In genomic region chr19:33430674-33431277, GRCh38 we compare ENCODE assay signal across 8 cellular contexts. TPM values are rescaled to one million over a fixed set of nuclear protein-coding genes. Genes with fewer than 3 reads are reported as not detected.
DNase-seq lines count a peak whose midpoint lies in the region; ATAC-seq, FAIRE-seq and TF ChIP-seq lines count a peak whose summit lies in the region.

No MANE protein-coding gene starts in this region.

- H3K27ac ChIP-seq in H9 (ENCODE audit: insufficient read length, low read depth, low read length) = no peak overlapping the region
- H3K27ac ChIP-seq in HepG2 (ENCODE audit: extremely low read length, insufficient read depth, low read length) = no peak overlapping the region

- peak overlapping the region in 1 of 3 experiments; percentile 32; a peak in 1 of 7 replicates for H3K27ac Mint-ChIP-seq in H9

- no peak overlapping the region for H2BK20ac ChIP-seq in H9 (ENCODE audit: low read depth, low read length, poor library complexity, severe bottlenecking)

- H3T11ph ChIP-seq in H9 (ENCODE audit: low read length) = no peak overlapping the region

- H3K4me1 Mint-ChIP-seq in H9 = peaks cover 7 to 10% of the 10 kb centered on the region in 2 experiments

- intact Hi-C loops in HepG2 (cut with micrococcal nuclease; ENCODE audit: unreplicated experiment) = loop anchor here (1.0 to 2.0 kb wide), 2 partner anchors 274 to 341 kb away; no protein-coding TSS in a partner anchor

- in situ Hi-C loops in HepG2 (cut with HindIII; ENCODE audit: extremely low pct_ligation_motif_present, low pct_unique_long_range_greater_than_20kb) = no loop called here

- H3K14ac ChIP-seq in H9 (ENCODE audit: insufficient read depth, low read length) = no peak overlapping the region

- no peaks in the 10 kb centered on the region for H3K79me1 ChIP-seq in H9 (ENCODE audit: insufficient read depth, low read depth, low read length, poor library complexity, severe bottlenecking)

- H4K20me1 ChIP-seq in H9 (ENCODE audit: control insufficient read depth, insufficient read depth, insufficient read length) (no peaks in the 10 kb centered on the region), HepG2 (ENCODE audit: insufficient read depth, low read length) (no peaks in the 10 kb centered on the region)

- BruUV-seq in HepG2 (replicated peaks; lab: Mats Ljungman, UMichigan) = no TSS peak

- WGBS in H9 (ENCODE audit: extremely low coverage, insufficient read length, low lambda C conversion rate) = no CpG with 5 or more reads among the region's 13 CpGs
- WGBS in HepG2 (ENCODE audit: low lambda C conversion rate) = 38% methylated on average over 13 of the region's 13 CpGs

- H3K79me2 ChIP-seq in H9 (ENCODE audit: insufficient read depth, low read length) = no peaks in the 10 kb centered on the region
- no peaks in the 10 kb centered on the region for H3K79me2 ChIP-seq in HepG2 (ENCODE audit: insufficient read depth, low read length)

- POLR2A ChIA-PET in HepG2 (lab: Yijun Ruan, JAX) = interaction anchor here (1.0 kb wide), 1 partner anchor 91 kb away, joined by 4 read pairs; the partner anchor contains the start of gene PEPD

- H3K9me3 ChIP-seq in H9 (ENCODE audit: control insufficient read depth, low read depth, low read length) = no peaks in the 10 kb centered on the region
- no peaks in the 10 kb centered on the region for H3K9me3 ChIP-seq in HepG2 (ENCODE audit: low read length)

- H3K4me3 ChIP-seq in HepG2 (replicated peaks in 1 of 3; ENCODE audit: insufficient read depth in 1 of 3, low read depth in 2 of 3, low read length in 3 of 3) = no peak overlapping the region

- peak; percentile 60 for FAIRE-seq in HepG2 (lab: Jason Lieb, UNC)

- H2AFZ ChIP-seq in H9 (ENCODE audit: low read length) (no peak overlapping the region), HepG2 (ENCODE audit: low read length) (no peak overlapping the region)

- CTCF ChIA-PET in HepG2 (lab: Yijun Ruan, JAX; ENCODE audit: low intra/inter-chr PET ratio, low total read pairs) = interaction anchor here (1.1 to 2.7 kb wide), 2 partner anchors 275 to 340 kb away, joined by 3 to 21 read pairs; no protein-coding TSS in a partner anchor

- H3K18ac ChIP-seq in H9 (ENCODE audit: insufficient read length, low read depth, low read length) = no peak overlapping the region

- no peak overlapping the region for H2BK5ac ChIP-seq in H9 (ENCODE audit: insufficient read length, low read length)

- DNase-seq in C1 segment of cervical spinal cord (lab: John Stamatoyannopoulos, UW) (peak in 12 of 14 donors; percentile 34 to 68 (median 56)), H9 (peak; percentile 78), NCI-H446 (lab: John Stamatoyannopoulos, UW) (peak; percentile 48 to 78), cerebellum (ENCODE audit: low spot score) (peak; percentile 78), HepG2 (ENCODE audit: low spot score) (peak; percentile 25)
- peak; percentile 50 to 54 for DNase-seq in activated CD4-positive, alpha-beta T cell treated with anti-CD3 and anti-CD28 coated beads for 24 hours (ENCODE audit: low read depth in 2 of 2)
- DNase-seq in stimulated activated CD4-positive, alpha-beta T cell treated with anti-CD3 and anti-CD28 coated beads, TNF-alpha, amount 100 ng/mL, for 24 hours (ENCODE audit: low read depth in 3 of 3) = peak; percentile 23 to 63 (median 39)

- H3K9ac ChIP-seq in H9 (ENCODE audit: extremely low read depth, insufficient read length, low read length) (no peak overlapping the region), HepG2 (ENCODE audit: insufficient read depth, low read depth, low read length) (no peak overlapping the region)

- TF ChIP-seq CTCF in H9 (conservative IDR thresholded peaks at IDR 0.05) (peak; percentile 86), HepG2 (CRISPR knock-in tag; IDR thresholded peaks at IDR 0.05) (peak; percentile 90)

- no peak overlapping the region for H3K23ac ChIP-seq in H9 (ENCODE audit: insufficient read length, low read depth, low read length)

- H2BK15ac ChIP-seq in H9 (ENCODE audit: low read depth, low read length) = no peak overlapping the region

- H4K8ac ChIP-seq in H9 (replicated peaks; ENCODE audit: insufficient read length, low read depth, low read length) = no peak overlapping the region

- no peaks in the 10 kb centered on the region for H3K4me1 ChIP-seq in H9 (ENCODE audit: insufficient read depth, low read length)
- H3K4me1 ChIP-seq in HepG2 (ENCODE audit: insufficient read depth, low read length) = no peaks in the 10 kb centered on the region

- no peak overlapping the region for H2BK12ac ChIP-seq in H9 (ENCODE audit: insufficient read length, low read depth, low read length)

- H4K91ac ChIP-seq in H9 (ENCODE audit: insufficient read length, low read depth, low read length) = no peak overlapping the region

- ATAC-seq in HepG2 = peak; percentile 93
- ATAC-seq in GM18517 (IDR thresholded peaks at IDR 0.05; ENCODE audit: unreplicated experiment) = no peak

- H3K23me2 ChIP-seq in H9 (ENCODE audit: insufficient read length, low read depth, low read length, poor library complexity, severe bottlenecking) = no peaks in the 10 kb centered on the region

- no peak overlapping the region for H2BK120ac ChIP-seq in H9 (ENCODE audit: low read depth, low read length, poor library complexity, severe bottlenecking)

- H3K27me3 ChIP-seq in H9 (ENCODE audit: insufficient read depth, low read length) (no peaks in the 10 kb centered on the region), HepG2 (ENCODE audit: control insufficient read depth in 1 of 2, insufficient read depth in 2 of 2, low read length in 2 of 2) (no peaks in the 10 kb centered on the region)

- TF ChIP-seq EP300 in HepG2 (IDR thresholded peaks at IDR 0.05; ENCODE audit: low read depth in 2 of 2, low read length in 2 of 2) (no peak), HepG2 (CRISPR knock-in tag; IDR thresholded peaks at IDR 0.05; ENCODE audit: borderline replicate concordance) (no peak)

- no peak for TF ChIP-seq POLR2A in HepG2 (IDR thresholded peaks at IDR 0.05; ENCODE audit: insufficient read depth in 1 of 2, low read depth in 2 of 2, low read length in 2 of 2)

- no peak overlapping the region for H3K56ac ChIP-seq in H9 (ENCODE audit: insufficient read length, low read depth, low read length)

- peak; percentile 74; the same call in 1 of the 2 replicates for TF ChIP-seq RAD21 in HepG2 (CRISPR knock-in tag; IDR thresholded peaks at IDR 0.05)

- no peak overlapping the region for H4K5ac ChIP-seq in H9 (ENCODE audit: insufficient read length, low read depth, low read length)

- H3K9me3 Mint-ChIP-seq in H9 = no peaks in the 10 kb centered on the region

- no peak overlapping the region for H2AK5ac ChIP-seq in H9 (ENCODE audit: insufficient read length, low read length)

- no peak overlapping the region for H3K4me3 Mint-ChIP-seq in H9

- H3K4me2 ChIP-seq in H9 (ENCODE audit: insufficient read depth, insufficient read length, low read length) (no peak overlapping the region), HepG2 (ENCODE audit: low read depth, low read length) (no peak overlapping the region)

- no peaks in the 10 kb centered on the region for H3K36me3 Mint-ChIP-seq in H9 (ENCODE audit: insufficient read depth in 1 of 3, low read depth in 3 of 3)

- H3K4ac ChIP-seq in H9 (ENCODE audit: low read depth, low read length) = no peak overlapping the region

- 0 out of 5 replicates have a peak, but pooled peaks cover 0 to 3% of the 10 kb centered on the region in 2 experiments for H3K36me3 ChIP-seq in HepG2 (replicated peaks in 1 of 2; ENCODE audit: control insufficient read depth in 1 of 2, insufficient read depth in 2 of 2, low read length in 2 of 2)

- no peaks in the 10 kb centered on the region for H3K27me3 Mint-ChIP-seq in H9 (ENCODE audit: low read depth)

TF ChIP-seq in HepG2, 621 proteins besides CTCF, POLR2A, EP300 and RAD21 (continues in another document):
- TF ChIP-seq ARID2 (CRISPR knock-in tag; IDR thresholded peaks at IDR 0.05; ENCODE audit: borderline replicate concordance) (no peak), ZBTB3 (CRISPR knock-in tag; IDR thresholded peaks at IDR 0.05; ENCODE audit: borderline replicate concordance, low read depth) (no peak), STAG1 (CRISPR knock-in tag; IDR thresholded peaks at IDR 0.05) (peak; percentile 91), XRCC5 (optimal IDR thresholded peaks at IDR 0.05; ENCODE audit: low read length) (peak; percentile 57), ZNF121 (CRISPR knock-in tag; IDR thresholded peaks at IDR 0.05) (peak; percentile 92), GABPB1 (CRISPR knock-in tag; IDR thresholded peaks at IDR 0.05) (no peak), AGO2 (optimal IDR thresholded peaks at IDR 0.05; ENCODE audit: low read depth, low read length) (no peak), SRSF9 (IDR thresholded peaks at IDR 0.05; ENCODE audit: borderline replicate concordance, insufficient read depth, low read depth, low read length, poor library complexity, severe bottlenecking) (no peak), ZMYM4 (CRISPR knock-in tag; IDR thresholded peaks at IDR 0.05) (no peak)

RNA-seq across cellular contexts. Expression of gene CEBPG, which starts 57.3 kb away (rescaled TPM):
- total RNA-seq in H9 (2021) (33.7 and 33.9 TPM in 2 replicates), cerebellum (38.3 TPM), HepG2 (2016; rRNA removed; fragmentation: Illumina TruSeq; extraction: Trizol) (34.3 and 49.8 TPM in 2 replicates)
- total RNA-seq in HepG2 (2016; cell fraction: cytosol; rRNA removed; fragmentation: Illumina TruSeq; extraction: Trizol; ENCODE audit: low read depth) = 13.2 and 14.7 TPM in 2 replicates
- total RNA-seq in HepG2 (2016; cell fraction: insoluble cytoplasmic fraction; rRNA removed; fragmentation: Illumina TruSeq; extraction: Trizol) = 35.7 and 49.1 TPM in 2 replicates
- total RNA-seq in HepG2 (2016; cell fraction: membrane; rRNA removed; fragmentation: Illumina TruSeq; extraction: Trizol) = 37.6 and 38.8 TPM in 2 replicates
- total RNA-seq in HepG2 (2016; cell fraction: nucleus; rRNA removed; fragmentation: Illumina TruSeq; extraction: Trizol) = 24.5 and 24.7 TPM in 2 replicates
- polyA plus RNA-seq in HepG2 (2011; rRNA removed) = 25.7 and 26.6 TPM in 2 replicates
- 16.9 and 25.6 TPM in 2 replicates for polyA plus RNA-seq in HepG2 (2011; cell fraction: cytosol; rRNA removed)
- polyA plus RNA-seq in HepG2 (2011; cell fraction: nucleus; rRNA removed) = 11.7 and 17.0 TPM in 2 replicates
- polyA plus RNA-seq in HepG2 (2012) = 34.2 and 46.3 TPM in 2 replicates
- 13.2 and 15.5 TPM in 2 replicates for polyA plus RNA-seq in HepG2 (2016; cell fraction: cytosol; fragmentation: Illumina TruSeq; extraction: Trizol; ENCODE audit: low read depth)
- polyA plus RNA-seq in HepG2 (2016; cell fraction: insoluble cytoplasmic fraction; fragmentation: Illumina TruSeq; extraction: Trizol; ENCODE audit: low read depth) = 44.3 and 47.4 TPM in 2 replicates
- polyA plus RNA-seq in HepG2 (2016; cell fraction: membrane; fragmentation: Illumina TruSeq; extraction: Trizol; ENCODE audit: low read depth) = 25.6 and 28.0 TPM in 2 replicates
- 30.5 and 35.3 TPM in 2 replicates for polyA plus RNA-seq in HepG2 (2016; cell fraction: nucleus; fragmentation: Illumina TruSeq; extraction: Trizol; ENCODE audit: insufficient read depth, low read depth)
- polyA minus RNA-seq in HepG2 (2011; rRNA and poly(A)+ RNA removed; ENCODE audit: low replicate concordance) = 14.6 and 15.2 TPM in 2 replicates
- 18.9 and 25.7 TPM in 2 replicates for polyA minus RNA-seq in HepG2 (2011; cell fraction: cytosol; rRNA and poly(A)+ RNA removed)
- 26.3 and 34.8 TPM in 2 replicates for polyA minus RNA-seq in HepG2 (2011; cell fraction: nucleus; rRNA and poly(A)+ RNA removed)

Comparison
In these comparisons a context has a peak if more than half of its experiments do, and no peak if none do; other contexts are left out.
1. DNase-seq: peak in every context shown above with its lines; median percentile 78 in H9; 78 in cerebellum; 63 in NCI-H446; 56 in C1 segment of cervical spinal cord; 52 in activated CD4-positive, alpha-beta T cell treated with anti-CD3 and anti-CD28 coated beads for 24 hours; 39 in stimulated activated CD4-positive, alpha-beta T cell treated with anti-CD3 and anti-CD28 coated beads, TNF-alpha, amount 100 ng/mL, for 24 hours; 25 in HepG2.